In genomic region chr12:93060666-93061413, GRCh38 we compare ENCODE assay signal across 8 cellular contexts.
A peak's percentile ranks its signal among the peaks of the same experiment; 100 is the strongest.
DNase-seq lines count a peak whose midpoint lies in the region; ATAC-seq and TF ChIP-seq lines count a peak whose summit lies in the region.

No MANE protein-coding gene starts in this region.

- peak; percentile 33 for ATAC-seq in activated CD8-positive, alpha-beta memory T cell treated with anti-CD3 and anti-CD28 coated beads, Interleukin-2, amount 10 ng/mL, durations not matched to agents 7 days and 5 days
- ATAC-seq in HG03139 (IDR thresholded peaks at IDR 0.05; ENCODE audit: unreplicated experiment), result peak; percentile 29

- H3K9me3 ChIP-seq in adrenal gland (replicated peaks in 1 of 3), result no peaks in the 10 kb centered on the region

- no peak for DNase-seq in activated CD8-positive, alpha-beta memory T cell treated with anti-CD3 and anti-CD28 coated beads, Interleukin-2, amount 10 ng/mL, durations not matched to agents 7 days and 5 days
- no peak for DNase-seq in activated CD8-positive, alpha-beta memory T cell treated with anti-CD3 and anti-CD28 coated beads, Interleukin-2, amount 50 U/mL, for 4 hours
- DNase-seq in adrenal gland (peak in 4 of 7 donors; percentile 4 to 52 (median 18)), mesendoderm (peak; percentile 91), cortex of kidney (lab: John Stamatoyannopoulos, UW) (no peak), NK-92 (lab: John Stamatoyannopoulos, UW; ENCODE audit: unreplicated experiment) (no peak)
- DNase-seq in central memory CD4-positive, alpha-beta T cell, result no peak

- TF ChIP-seq POLR2A in adrenal gland (IDR thresholded peaks at IDR 0.05), result no peak

- H2BK120ac ChIP-seq in mesendoderm (ENCODE audit: low read depth, low read length), result peak overlapping the region; percentile 49

- no peaks in the 10 kb centered on the region for H3K27me3 ChIP-seq in adrenal gland
- no peaks in the 10 kb centered on the region for H3K27me3 ChIP-seq in mesendoderm (ENCODE audit: insufficient read depth, low read length, poor library complexity)

- WGBS in adrenal gland, 4 donors, result 42 to 61% (median 53%) methylated on average over 8 of the region's 8 CpGs
- no CpG with 5 or more reads among the region's 8 CpGs for WGBS in mesendoderm (ENCODE audit: extremely low coverage, insufficient coverage, low lambda C conversion rate)

- intact Hi-C loops in adrenal gland (cut with DNase I), result no loop called here

- no peaks in the 10 kb centered on the region for H3K79me2 ChIP-seq in mesendoderm (ENCODE audit: control insufficient read depth, insufficient read depth, low read length)

- peak overlapping the region; percentile 39 for H2BK15ac ChIP-seq in mesendoderm (replicated peaks; ENCODE audit: low read depth)

- no peaks in the 10 kb centered on the region for H3K79me1 ChIP-seq in mesendoderm (ENCODE audit: low read length)

- H3K23ac ChIP-seq in mesendoderm (ENCODE audit: low read length), result no peak overlapping the region

- H4K5ac ChIP-seq in mesendoderm (ENCODE audit: low read length), result no peak overlapping the region

- H3K27ac ChIP-seq in adrenal gland (peak overlapping the region in 2 of 5 donors; percentile 1 to 27), mesendoderm (ENCODE audit: low read depth, low read length) (no peak overlapping the region)

- no peaks in the 10 kb centered on the region for H3K36me3 Mint-ChIP-seq in activated CD8-positive, alpha-beta memory T cell treated with anti-CD3 and anti-CD28 coated beads, Interleukin-2, amount 10 ng/mL, durations not matched to agents 7 days and 5 days

- H4K8ac ChIP-seq in mesendoderm (ENCODE audit: low read depth, low read length), result no peak overlapping the region

- H3K4me3 ChIP-seq in adrenal gland, result no peak overlapping the region
- no peak overlapping the region for H3K4me3 ChIP-seq in mesendoderm (ENCODE audit: low read length)

- no peaks in the 10 kb centered on the region for H3K9me3 Mint-ChIP-seq in activated CD8-positive, alpha-beta memory T cell treated with anti-CD3 and anti-CD28 coated beads, Interleukin-2, amount 10 ng/mL, durations not matched to agents 7 days and 5 days (ENCODE audit: low read depth)

- H3K4me2 ChIP-seq in mesendoderm (ENCODE audit: low read length), result no peak overlapping the region

- H3K36me3 ChIP-seq in adrenal gland (replicated peaks in 1 of 2), result no peaks in the 10 kb centered on the region
- H3K36me3 ChIP-seq in mesendoderm (ENCODE audit: control insufficient read depth, insufficient read depth, low read length), result no peaks in the 10 kb centered on the region

- no peak overlapping the region for H3K56ac ChIP-seq in mesendoderm (ENCODE audit: low read length)

- H3K4me1 Mint-ChIP-seq in activated CD8-positive, alpha-beta memory T cell treated with anti-CD3 and anti-CD28 coated beads, Interleukin-2, amount 10 ng/mL, durations not matched to agents 7 days and 5 days, result peaks cover 14% of the 10 kb centered on the region

- no peaks in the 10 kb centered on the region for H3K4me1 ChIP-seq in adrenal gland (replicated peaks in 1 of 2)
- H3K4me1 ChIP-seq in mesendoderm (ENCODE audit: control insufficient read depth, low read depth, low read length), result peaks cover 11% of the 10 kb centered on the region

- H2AK5ac ChIP-seq in mesendoderm (ENCODE audit: low read length), result no peak overlapping the region

- CTCF ChIA-PET in activated CD8-positive, alpha-beta memory T cell treated with anti-CD3 and anti-CD28 coated beads, Interleukin-2, amount 10 ng/mL, durations not matched to agents 7 days and 5 days (lab: Charles Lee), result no interaction called here

- H3K4me3 Mint-ChIP-seq in activated CD8-positive, alpha-beta memory T cell treated with anti-CD3 and anti-CD28 coated beads, Interleukin-2, amount 10 ng/mL, durations not matched to agents 7 days and 5 days, result no peak overlapping the region

- no peak overlapping the region for H3K4ac ChIP-seq in mesendoderm (ENCODE audit: low read depth, low read length)

- no peak overlapping the region for H2BK5ac ChIP-seq in mesendoderm (ENCODE audit: low read length)

- H3K27me3 Mint-ChIP-seq in activated CD8-positive, alpha-beta memory T cell treated with anti-CD3 and anti-CD28 coated beads, Interleukin-2, amount 10 ng/mL, durations not matched to agents 7 days and 5 days, result peaks cover 55% of the 10 kb centered on the region

- no peak for TF ChIP-seq CTCF in adrenal gland (IDR thresholded peaks at IDR 0.05)

- no peak overlapping the region for H3K27ac Mint-ChIP-seq in activated CD8-positive, alpha-beta memory T cell treated with anti-CD3 and anti-CD28 coated beads, Interleukin-2, amount 10 ng/mL, durations not matched to agents 7 days and 5 days

- H3K9ac ChIP-seq in mesendoderm (ENCODE audit: low read length), result no peak overlapping the region

- peak overlapping the region; percentile 55 for H3K18ac ChIP-seq in mesendoderm (ENCODE audit: low read length)

Comparison
In these comparisons a context has a peak if more than half of its experiments do, and no peak if none do; other contexts are left out.
1. DNase-seq: peak in adrenal gland (4 of 7) and mesendoderm (single experiment); none in activated CD8-positive, alpha-beta memory T cell treated with anti-CD3 and anti-CD28 coated beads, Interleukin-2, amount 10 ng/mL, durations not matched to agents 7 days and 5 days (single experiment), activated CD8-positive, alpha-beta memory T cell treated with anti-CD3 and anti-CD28 coated beads, Interleukin-2, amount 50 U/mL, for 4 hours (single experiment), cortex of kidney (single experiment), NK-92 (single experiment) and central memory CD4-positive, alpha-beta T cell (single experiment).